10 cellular contexts compared by ENCODE assay signal in genomic region chr1:160726114-160726497, GRCh38. TPM values are rescaled to one million over a fixed set of nuclear protein-coding genes. Genes with fewer than 3 reads are reported as not detected.
DNase-seq lines count a peak whose midpoint lies in the region; ATAC-seq and TF ChIP-seq lines count a peak whose summit lies in the region.
"Had no signal": no experiment of that assay in that cellular context is flagged by ENCODE, and none has a peak within 500 bp of the region (broad histone marks: within the 10 kb centered on the region; RNA-seq: fewer than 3 reads in every experiment).

No MANE protein-coding gene starts in this region.

- H3K4me1 Mint-ChIP-seq in activated naive CD8-positive, alpha-beta T cell treated with anti-CD3 and anti-CD28 coated beads, Interleukin-2, amount 50 U/mL, for 24 hours: peaks cover 28% of the 10 kb centered on the region
- H3K4me1 Mint-ChIP-seq in endothelial cell (ENCODE audit: unreplicated experiment): peaks cover 8% of the 10 kb centered on the region

- peaks cover 6% of the 10 kb centered on the region for H3K4me1 ChIP-seq in mesodermal cell (ENCODE audit: control insufficient read depth, insufficient read depth, low read length, poor library complexity, severe bottlenecking)

- H3K9me3 ChIP-seq in SU-DHL-6 (ENCODE audit: insufficient read depth, low read length) (no peaks in the 10 kb centered on the region), mesodermal cell (ENCODE audit: control insufficient read depth, low read length) (peaks cover 5% of the 10 kb centered on the region)

- no peaks in the 10 kb centered on the region for H3K27me3 Mint-ChIP-seq in activated naive CD8-positive, alpha-beta T cell treated with anti-CD3 and anti-CD28 coated beads, Interleukin-2, amount 50 U/mL, for 24 hours
- peaks cover 3% of the 10 kb centered on the region for H3K27me3 Mint-ChIP-seq in endothelial cell (ENCODE audit: unreplicated experiment)

- peak; percentile 35 for ATAC-seq in GM18868 (IDR thresholded peaks at IDR 0.05; ENCODE audit: unreplicated experiment)
- peak; percentile 31 for ATAC-seq in HG02852 (IDR thresholded peaks at IDR 0.05; ENCODE audit: unreplicated experiment)
- no peak for ATAC-seq in activated naive CD8-positive, alpha-beta T cell treated with anti-CD3 and anti-CD28 coated beads, Interleukin-2, amount 50 U/mL, for 24 hours

- no peaks in the 10 kb centered on the region for H3K79me2 ChIP-seq in SU-DHL-6 (ENCODE audit: insufficient read depth, low read length)

- peak overlapping the region; percentile 8 for H3K4me2 ChIP-seq in SU-DHL-6 (ENCODE audit: low read depth, low read length, poor library complexity, severe bottlenecking)

- no peak for TF ChIP-seq CTCF in SU-DHL-6 (IDR thresholded peaks at IDR 0.05; ENCODE audit: insufficient read depth, low read length, poor library complexity, severe bottlenecking)
- no peak for TF ChIP-seq CTCF in endothelial cell (IDR thresholded peaks at IDR 0.05; ENCODE audit: unreplicated experiment)

- no peaks in the 10 kb centered on the region for H3K27me3 ChIP-seq in SU-DHL-6 (ENCODE audit: low read length)

- no peaks in the 10 kb centered on the region for H3K9me2 ChIP-seq in SU-DHL-6 (replicated peaks; ENCODE audit: insufficient read depth, low read length)

- no peak overlapping the region for H3K4me3 Mint-ChIP-seq in activated naive CD8-positive, alpha-beta T cell treated with anti-CD3 and anti-CD28 coated beads, Interleukin-2, amount 50 U/mL, for 24 hours
- no peak overlapping the region for H3K4me3 Mint-ChIP-seq in endothelial cell (ENCODE audit: unreplicated experiment)
- H3K4me3 Mint-ChIP-seq: stimulated activated effector memory CD8-positive, alpha-beta T cell treated with anti-CD3 and anti-CD28 coated beads, Interleukin-12 subunit alpha, Interleukin-12 subunit beta, amount 100 ng/mL, for 72 hours had no signal

- H2AFZ ChIP-seq in SU-DHL-6 (ENCODE audit: low read depth, low read length, severe bottlenecking): peak overlapping the region; percentile 59

- H3K36me3 Mint-ChIP-seq in activated naive CD8-positive, alpha-beta T cell treated with anti-CD3 and anti-CD28 coated beads, Interleukin-2, amount 50 U/mL, for 24 hours (ENCODE audit: low read depth): no peaks in the 10 kb centered on the region
- H3K36me3 Mint-ChIP-seq in endothelial cell (ENCODE audit: low read depth, unreplicated experiment): no peaks in the 10 kb centered on the region
- H3K36me3 Mint-ChIP-seq: stimulated activated effector memory CD8-positive, alpha-beta T cell treated with anti-CD3 and anti-CD28 coated beads, Interleukin-12 subunit alpha, Interleukin-12 subunit beta, amount 100 ng/mL, for 72 hours had no signal

- DNase-seq in glomerular visceral epithelial cell (ENCODE audit: extremely low spot score) (no peak), NCI-H2029 (lab: John Stamatoyannopoulos, UW) (no peak), endothelial cell (ENCODE audit: low spot score) (no peak)
- no peak for DNase-seq in activated naive CD8-positive, alpha-beta T cell treated with anti-CD3 and anti-CD28 coated beads, Interleukin-2, amount 50 U/mL, for 24 hours
- DNase-seq: NCI-H1436 treated with DMSO at 0.1 percent for 48 hours had no signal

- H3K27ac Mint-ChIP-seq in activated naive CD8-positive, alpha-beta T cell treated with anti-CD3 and anti-CD28 coated beads, Interleukin-2, amount 50 U/mL, for 24 hours: no peak overlapping the region
- H3K27ac Mint-ChIP-seq in endothelial cell (ENCODE audit: unreplicated experiment): no peak overlapping the region
- H3K27ac Mint-ChIP-seq: stimulated activated effector memory CD8-positive, alpha-beta T cell treated with anti-CD3 and anti-CD28 coated beads, Interleukin-12 subunit alpha, Interleukin-12 subunit beta, amount 100 ng/mL, for 72 hours had no signal

- H3K36me3 ChIP-seq in SU-DHL-6 (ENCODE audit: low read length) (no peaks in the 10 kb centered on the region), mesodermal cell (ENCODE audit: control insufficient read depth, insufficient read depth, low read length) (no peaks in the 10 kb centered on the region)

- WGBS in mesodermal cell (ENCODE audit: insufficient coverage in 2 of 2), 2 experiments: no CpG with 5 or more reads among the region's 3 CpGs

- no peaks in the 10 kb centered on the region for H4K20me1 ChIP-seq in SU-DHL-6 (ENCODE audit: low read depth, low read length)

- H3K9me3 Mint-ChIP-seq in activated naive CD8-positive, alpha-beta T cell treated with anti-CD3 and anti-CD28 coated beads, Interleukin-2, amount 50 U/mL, for 24 hours: no peaks in the 10 kb centered on the region
- no peaks in the 10 kb centered on the region for H3K9me3 Mint-ChIP-seq in endothelial cell (ENCODE audit: unreplicated experiment)
- H3K9me3 Mint-ChIP-seq: stimulated activated effector memory CD8-positive, alpha-beta T cell treated with anti-CD3 and anti-CD28 coated beads, Interleukin-12 subunit alpha, Interleukin-12 subunit beta, amount 100 ng/mL, for 72 hours had no signal

- no peaks in the 10 kb centered on the region for H3F3A ChIP-seq in SU-DHL-6 (ENCODE audit: insufficient read depth)

- H3K9ac ChIP-seq in SU-DHL-6 (ENCODE audit: low read length): 0 out of 2 replicates have a peak overlapping the region, but pooled peaks have one; percentile 12

- H3K27ac ChIP-seq in SU-DHL-6 (ENCODE audit: low read depth, low read length) (no peak overlapping the region), mesodermal cell (ENCODE audit: low read depth, low read length, severe bottlenecking) (peak overlapping the region; percentile 76)

- H3K4me3 ChIP-seq in SU-DHL-6 (ENCODE audit: insufficient read depth, low read length, poor library complexity, severe bottlenecking) (no peak overlapping the region), mesodermal cell (ENCODE audit: extremely low read depth, insufficient read depth, low read length, poor library complexity, severe bottlenecking) (no peak overlapping the region)

RNA-seq across cellular contexts. Expression of gene SLAMF7, which starts 12.9 kb away (rescaled TPM):
- 0.63 TPM for polyA plus RNA-seq in mesodermal cell (2013, experiment 1 of 2)
- polyA plus RNA-seq in mesodermal cell (2013, experiment 2 of 2): 0.51 TPM
- 0.56 TPM for total RNA-seq in endothelial cell (ENCODE audit: unreplicated experiment)

RNA-seq across cellular contexts. Expression of gene CD48, which starts 14.5 kb away (rescaled TPM):
- polyA plus RNA-seq in mesodermal cell (2013, experiment 1 of 2): 0.26 TPM
- not detected for polyA plus RNA-seq in mesodermal cell (2013, experiment 2 of 2)
- total RNA-seq in endothelial cell (ENCODE audit: unreplicated experiment): not detected
